In the genomic region with DNA sequence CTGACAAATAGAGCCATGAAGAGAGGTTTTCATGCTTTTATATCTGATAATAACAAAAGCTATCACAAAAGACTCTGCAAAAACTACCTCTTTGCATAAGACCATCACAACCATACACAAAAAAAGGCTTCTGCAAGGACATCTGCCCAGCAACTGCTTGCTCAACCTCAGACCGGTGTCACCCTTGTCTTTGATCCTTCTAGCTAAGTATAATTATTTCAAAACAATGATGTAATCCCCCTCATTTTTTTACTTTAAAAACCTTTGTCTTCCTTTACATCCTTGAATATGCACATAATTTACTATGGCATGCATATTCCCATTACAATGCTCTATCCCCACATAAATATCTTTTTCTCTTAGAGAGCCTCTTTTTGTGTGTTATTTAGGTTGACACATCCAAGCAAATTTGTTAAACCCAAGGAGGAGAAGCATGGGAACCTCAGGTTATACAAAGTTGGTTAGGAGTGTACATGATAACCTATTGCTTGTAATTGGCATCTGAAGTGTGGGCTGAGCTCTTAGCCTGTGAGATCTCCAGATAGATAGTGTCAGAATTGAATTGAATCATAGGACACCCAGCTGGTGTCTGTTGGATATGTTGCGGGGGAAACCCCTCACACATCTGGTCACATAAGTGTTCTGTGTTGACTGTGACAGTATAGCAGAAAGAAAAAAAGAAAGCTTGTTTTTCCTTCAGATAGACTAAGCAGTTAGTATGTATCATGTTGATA, we compare ENCODE assay signal across 12 cellular contexts. TPM values are rescaled to one million over a fixed set of nuclear protein-coding genes. Genes with fewer than 3 reads are reported as not detected.
DNase-seq lines count a peak whose midpoint lies in the region; ATAC-seq, FAIRE-seq and TF ChIP-seq lines count a peak whose summit lies in the region.
"Had no signal": no experiment of that assay in that cellular context is flagged by ENCODE, and none has a peak within 500 bp of the region (broad histone marks: within the 10 kb centered on the region; RNA-seq: fewer than 3 reads in every experiment).

No MANE protein-coding gene starts in this region.

- DNase-seq in GM12892 (ENCODE audit: insufficient read length): no peak
- DNase-seq in activated effector memory CD4-positive, alpha-beta T cell treated with anti-CD3 and anti-CD28 coated beads, Interleukin-2, amount 50 U/mL, for 16 hours: no peak
- no peak for DNase-seq in DMS53 (lab: John Stamatoyannopoulos, UW)
- no peak for DNase-seq in A172 (ENCODE audit: low spot score)
- no peak for DNase-seq in spleen
- DNase-seq: activated gamma-delta T cell, NCI-H226 had no signal

- H3K4me1 ChIP-seq in spleen: no peaks in the 10 kb centered on the region

- intact Hi-C loops in spleen (cut with DNase I; ENCODE audit: low total_unique reads): no loop called here

- no peak overlapping the region for H3K27ac ChIP-seq in spleen

- WGBS in spleen, 5 donors: 56 to 64% (median 61%) methylated on average over 2 of the region's 2 CpGs

- no peak for TF ChIP-seq CTCF in spleen (IDR thresholded peaks at IDR 0.05 in 8 of 11, conservative IDR thresholded peaks at IDR 0.05 in 3 of 11)

- TF ChIP-seq POLR2A in GM12892 (IDR thresholded peaks at IDR 0.05; ENCODE audit: low read depth, low read length): no peak
- no peak for TF ChIP-seq POLR2A in spleen (IDR thresholded peaks at IDR 0.05)

- no peaks in the 10 kb centered on the region for H3K36me3 ChIP-seq in spleen

- H3K4me3 ChIP-seq in spleen: no peak overlapping the region

- H3K27me3 ChIP-seq in spleen (replicated peaks in 1 of 7): no peaks in the 10 kb centered on the region

- H3K9me3 ChIP-seq in spleen: no peaks in the 10 kb centered on the region

- peak; percentile 94 for ATAC-seq in GM18909 (IDR thresholded peaks at IDR 0.05; ENCODE audit: poor library complexity, unreplicated experiment)
- ATAC-seq in HG02642 (IDR thresholded peaks at IDR 0.05; ENCODE audit: poor library complexity, unreplicated experiment): peak; percentile 98
- ATAC-seq in HG03575 (IDR thresholded peaks at IDR 0.05; ENCODE audit: extremely low read depth, insufficient number of reproducible peaks, low FRiP score, unreplicated experiment): peak; percentile 73

- FAIRE-seq in GM12892 (lab: Jason Lieb, UNC): peak; percentile 88
- FAIRE-seq: urothelium cell line had no signal

RNA-seq across cellular contexts. Expression of a gene that starts 20.7 kb away (rescaled TPM):
- not detected for polyA plus RNA-seq in GM12892 (2012; ENCODE audit: missing spikeins)
- not detected in 2 replicates for total RNA-seq in A172 (2014; rRNA removed; shearing (Covaris generic))
- total RNA-seq in spleen: not detected
- not detected for polyA plus RNA-seq in spleen
- total RNA-seq: neural crest cell had no signal

RNA-seq across cellular contexts. Expression of a gene that starts 39.8 kb away (rescaled TPM):
- polyA plus RNA-seq in GM12892 (2012; ENCODE audit: missing spikeins): 32.4 TPM
- 9.3 and 13.9 TPM in 2 replicates for total RNA-seq in A172 (2014; rRNA removed; shearing (Covaris generic))
- total RNA-seq in spleen: 10 to 100 TPM; 44.8 to 76.2 (median 56.8) TPM
- polyA plus RNA-seq in spleen: 1 to 10 TPM; 5.1 to 5.7 (median 5.2) TPM
